15 cellular contexts compared by ENCODE assay signal in genomic region chr10:82866424-82867020, GRCh38.
DNase-seq lines count a peak whose midpoint lies in the region; ATAC-seq and TF ChIP-seq lines count a peak whose summit lies in the region.
"Had no signal": no experiment of that assay in that cellular context is flagged by ENCODE, and none has a peak within 500 bp of the region (broad histone marks: within the 10 kb centered on the region; RNA-seq: fewer than 3 reads in every experiment).

No MANE protein-coding gene starts in this region.

- no peak for TF ChIP-seq RAD21 in IMR-90 (IDR thresholded peaks at IDR 0.05; ENCODE audit: low read length)

- dilution Hi-C loops in IMR-90 (cut with HindIII; ENCODE audit: low sequenced_read_pairs, unreplicated experiment): no loop called here

- no peak overlapping the region for H2AK9ac ChIP-seq in IMR-90 (replicated peaks; ENCODE audit: low read depth, low read length, poor library complexity)

- H2BK5ac ChIP-seq in IMR-90 (ENCODE audit: low read depth, low read length, poor library complexity, severe bottlenecking): no peak overlapping the region

- no peak overlapping the region for H3K4ac ChIP-seq in IMR-90 (ENCODE audit: low read depth, low read length)

- ATAC-seq in IMR-90 (ENCODE audit: low read depth) (no peak), GM18870 (IDR thresholded peaks at IDR 0.05; ENCODE audit: unreplicated experiment) (no peak), GM21737 (IDR thresholded peaks at IDR 0.05; ENCODE audit: unreplicated experiment) (no peak)
- ATAC-seq: PC-3 had no signal

- CTCF ChIA-PET in A673 (lab: Charles Lee): no interaction called here
- CTCF ChIA-PET in IMR-90 (lab: Yijun Ruan, JAX): no interaction called here
- CTCF ChIA-PET in CD8-positive, alpha-beta memory T cell (lab: Charles Lee): no interaction called here

- no peak overlapping the region for H2BK20ac ChIP-seq in IMR-90 (ENCODE audit: low read depth, low read length)

- no peak for TF ChIP-seq POLR2A in IMR-90 (IDR thresholded peaks at IDR 0.05; ENCODE audit: low read depth, low read length)

- H3K27ac Mint-ChIP-seq in CD8-positive, alpha-beta memory T cell: no peak overlapping the region
- H3K27ac Mint-ChIP-seq: activated CD4-positive, alpha-beta T cell treated with anti-CD3 and anti-CD28 coated beads, Interleukin-2, amount 10 ng/mL, durations not matched to agents 24 days and 14 days; brain had no signal

- no peaks in the 10 kb centered on the region for H3K27me3 ChIP-seq in A673 (replicated peaks; ENCODE audit: insufficient read depth, low read depth, low read length, poor library complexity)
- no peaks in the 10 kb centered on the region for H3K27me3 ChIP-seq in IMR-90 (ENCODE audit: control insufficient read depth, insufficient read depth, low read length)
- H3K27me3 ChIP-seq in CD8-positive, alpha-beta memory T cell (ENCODE audit: insufficient read depth, low read length, poor library complexity, severe bottlenecking): no peaks in the 10 kb centered on the region
- H3K27me3 ChIP-seq: stomach had no signal

- H3K27ac ChIP-seq in A673 (ENCODE audit: low read depth, low read length, poor library complexity, severe bottlenecking): no peak overlapping the region
- no peak overlapping the region for H3K27ac ChIP-seq in IMR-90 (ENCODE audit: insufficient read depth, low read length)
- no peak overlapping the region for H3K27ac ChIP-seq in CD8-positive, alpha-beta memory T cell (ENCODE audit: low read depth, low read length)
- H3K27ac ChIP-seq: stomach had no signal

- no peak overlapping the region for H4K5ac ChIP-seq in IMR-90 (ENCODE audit: low read depth, low read length)

- H3K36me3 Mint-ChIP-seq in CD8-positive, alpha-beta memory T cell: no peaks in the 10 kb centered on the region
- H3K36me3 Mint-ChIP-seq: brain had no signal

- no peaks in the 10 kb centered on the region for H3K79me1 ChIP-seq in IMR-90 (ENCODE audit: low read depth in 1 of 2, low read length in 2 of 2)

- no TSS peak for BruUV-seq in A673 (replicated peaks; lab: Mats Ljungman, UMichigan)
- BruUV-seq in IMR-90 (replicated peaks; lab: Mats Ljungman, UMichigan): no TSS peak

- H3K56ac ChIP-seq in IMR-90 (ENCODE audit: extremely low read depth, insufficient read depth, low read length): no peak overlapping the region

- H3K4me2 ChIP-seq in IMR-90 (ENCODE audit: low read depth, low read length): no peak overlapping the region
- H3K4me2 ChIP-seq: smooth muscle cell had no signal

- DNase-seq in A673 (ENCODE audit: low spot score) (peak; percentile 4), IMR-90 (peak; percentile 0), SIG-M5 treated with dmso at 0.1 percent for 504 hours (lab: John Stamatoyannopoulos, UW; ENCODE audit: unreplicated experiment) (peak; percentile 84), fibroblast of mammary gland (ENCODE audit: low read depth) (peak; percentile 70)
- DNase-seq in CD8-positive, alpha-beta memory T cell: no peak
- DNase-seq in activated effector memory CD4-positive, alpha-beta T cell treated with anti-CD3 and anti-CD28 coated beads, Interleukin-2, amount 50 U/mL, for 16 hours: no peak
- DNase-seq: activated CD4-positive, alpha-beta T cell treated with anti-CD3 and anti-CD28 coated beads, Interleukin-2, amount 10 ng/mL, durations not matched to agents 24 days and 14 days; NCI-H1105 treated with DMSO at 0.1 percent for 48 hours; PC-3; stomach; T-helper 2 cell had no signal

- H3K4me3 Mint-ChIP-seq in CD8-positive, alpha-beta memory T cell: no peak overlapping the region
- H3K4me3 Mint-ChIP-seq: activated CD4-positive, alpha-beta T cell treated with anti-CD3 and anti-CD28 coated beads, Interleukin-2, amount 10 ng/mL, durations not matched to agents 24 days and 14 days; brain had no signal

- TF ChIP-seq CTCF in A673 (conservative IDR thresholded peaks at IDR 0.05; ENCODE audit: low read depth, low read length) (no peak), IMR-90 (conservative IDR thresholded peaks at IDR 0.05; ENCODE audit: low read depth, low read length) (no peak), fibroblast of mammary gland (conservative IDR thresholded peaks at IDR 0.05; ENCODE audit: control insufficient read depth, insufficient read depth, low read depth, low read length) (no peak)

- H3K23ac ChIP-seq in IMR-90 (ENCODE audit: low read depth, low read length): no peak overlapping the region

- 67 to 93% methylated on average over 3 of the region's 6 CpGs for WGBS in IMR-90 (ENCODE audit: extremely low coverage in 2 of 2, insufficient read length in 1 of 2), 2 experiments

- H3K9me3 Mint-ChIP-seq in CD8-positive, alpha-beta memory T cell: peaks cover 5 to 19% (median 7%) of the 10 kb centered on the region in 5 donors

- no peak overlapping the region for H2AFZ ChIP-seq in IMR-90 (replicated peaks; ENCODE audit: low read length, poor library complexity)

- intact Hi-C loops in A673 (cut with micrococcal nuclease; ENCODE audit: unreplicated experiment) (no loop called here), IMR-90 (cut with micrococcal nuclease) (no loop called here)

- no peak overlapping the region for H2BK120ac ChIP-seq in IMR-90 (ENCODE audit: low read depth, low read length)

- H4K91ac ChIP-seq in IMR-90 (ENCODE audit: insufficient read depth, low read depth, low read length): no peak overlapping the region

- no peak overlapping the region for H2BK15ac ChIP-seq in IMR-90 (ENCODE audit: low read depth, low read length)

- no peaks in the 10 kb centered on the region for H3K9me1 ChIP-seq in IMR-90 (ENCODE audit: insufficient read depth, low read length)

- H3K36me3 ChIP-seq in A673 (ENCODE audit: insufficient read depth, low read length, poor library complexity, severe bottlenecking) (no peaks in the 10 kb centered on the region), IMR-90 (ENCODE audit: control insufficient read depth, insufficient read depth, low read length) (no peaks in the 10 kb centered on the region)
- no peaks in the 10 kb centered on the region for H3K36me3 ChIP-seq in CD8-positive, alpha-beta memory T cell (ENCODE audit: insufficient read depth, low read length)
- H3K36me3 ChIP-seq: stomach had no signal

- in situ Hi-C loops in IMR-90 (cut with MboI; ENCODE audit: low sequenced_read_pairs): no loop called here

- no peak overlapping the region for H3K9ac ChIP-seq in IMR-90 (ENCODE audit: low read depth, low read length)

- no peaks in the 10 kb centered on the region for H3K4me1 Mint-ChIP-seq in CD8-positive, alpha-beta memory T cell
- H3K4me1 Mint-ChIP-seq: activated CD4-positive, alpha-beta T cell treated with anti-CD3 and anti-CD28 coated beads, Interleukin-2, amount 10 ng/mL, durations not matched to agents 24 days and 14 days; brain had no signal

- no peaks in the 10 kb centered on the region for H3K27me3 Mint-ChIP-seq in CD8-positive, alpha-beta memory T cell
- H3K27me3 Mint-ChIP-seq: activated CD4-positive, alpha-beta T cell treated with anti-CD3 and anti-CD28 coated beads, Interleukin-2, amount 10 ng/mL, durations not matched to agents 24 days and 14 days; brain had no signal

- no peaks in the 10 kb centered on the region for H4K20me1 ChIP-seq in IMR-90 (ENCODE audit: insufficient read depth, low read length)

- POLR2A ChIA-PET in A673 (lab: Charles Lee; ENCODE audit: low non-redundant PET): no interaction called here
- POLR2A ChIA-PET in IMR-90 (lab: Charles Lee; ENCODE audit: unreplicated experiment): no interaction called here
- POLR2A ChIA-PET in CD8-positive, alpha-beta memory T cell (lab: Charles Lee): no interaction called here

- peaks cover 12% of the 10 kb centered on the region for H3K9me3 ChIP-seq in A673 (ENCODE audit: low read depth, low read length, poor library complexity, severe bottlenecking)
- H3K9me3 ChIP-seq in IMR-90 (ENCODE audit: control insufficient read depth, insufficient read depth, low read length): no peaks in the 10 kb centered on the region
- no peaks in the 10 kb centered on the region for H3K9me3 ChIP-seq in CD8-positive, alpha-beta memory T cell (ENCODE audit: low read length)
- H3K9me3 ChIP-seq: stomach had no signal

- H3K18ac ChIP-seq in IMR-90 (ENCODE audit: low read depth, low read length): no peak overlapping the region

- H2AK5ac ChIP-seq in IMR-90 (ENCODE audit: low read depth, low read length): no peak overlapping the region

- no peaks in the 10 kb centered on the region for H3K4me1 ChIP-seq in A673 (ENCODE audit: insufficient read depth, low read length, poor library complexity, severe bottlenecking)
- H3K4me1 ChIP-seq in IMR-90 (ENCODE audit: control insufficient read depth, insufficient read depth, low read length): no peaks in the 10 kb centered on the region
- H3K4me1 ChIP-seq in CD8-positive, alpha-beta memory T cell (ENCODE audit: insufficient read depth, low read length): no peaks in the 10 kb centered on the region
- H3K4me1 ChIP-seq: stomach had no signal

- H4K8ac ChIP-seq in IMR-90 (ENCODE audit: low read depth in 2 of 2, low read length in 2 of 2): no peak overlapping the region

- H3K14ac ChIP-seq in IMR-90 (replicated peaks; ENCODE audit: low read depth, low read length): no peak overlapping the region

- H3K4me3 ChIP-seq in A673 (ENCODE audit: low read depth, low read length, poor library complexity, severe bottlenecking): no peak overlapping the region
- no peak overlapping the region for H3K4me3 ChIP-seq in IMR-90 (ENCODE audit: insufficient read depth, low read depth, low read length)
- no peak overlapping the region for H3K4me3 ChIP-seq in fibroblast of mammary gland (ENCODE audit: control insufficient read depth, low read depth, low read length)
- H3K4me3 ChIP-seq in CD8-positive, alpha-beta memory T cell (ENCODE audit: low read length): no peak overlapping the region
- H3K4me3 ChIP-seq: smooth muscle cell, stomach had no signal

TF ChIP-seq in IMR-90, 13 proteins besides CTCF, POLR2A, EP300 and RAD21:
- TF ChIP-seq MAZ (IDR thresholded peaks at IDR 0.05; ENCODE audit: borderline replicate concordance, low read depth, low read length) (no peak), USF2 (IDR thresholded peaks at IDR 0.05; ENCODE audit: low read depth, low read length) (no peak), FOS (IDR thresholded peaks at IDR 0.05; ENCODE audit: low read depth, low read length) (no peak), SMC3 (IDR thresholded peaks at IDR 0.05; ENCODE audit: low read depth, low read length) (no peak), RFX5 (IDR thresholded peaks at IDR 0.05; ENCODE audit: low read depth, low read length) (no peak), CHD1 (IDR thresholded peaks at IDR 0.05; ENCODE audit: low read depth, low read length) (no peak), MXI1 (IDR thresholded peaks at IDR 0.05; ENCODE audit: borderline replicate concordance, low read depth, low read length) (no peak)

Comparison
In these comparisons a context has a peak if more than half of its experiments do, and no peak if none do; other contexts are left out.
1. DNase-seq: peak in A673 (single experiment), IMR-90 (single experiment), SIG-M5 treated with dmso at 0.1 percent for 504 hours (single experiment) and fibroblast of mammary gland (single experiment); none in CD8-positive, alpha-beta memory T cell (0 of 5) and activated effector memory CD4-positive, alpha-beta T cell treated with anti-CD3 and anti-CD28 coated beads, Interleukin-2, amount 50 U/mL, for 16 hours (single experiment).